2 cellular contexts compared by ENCODE assay signal in genomic region chr10:125148576-125148975, GRCh38.
TF ChIP-seq lines count a peak whose summit lies in the region.

No MANE protein-coding gene starts in this region.

TF ChIP-seq in H1, 55 proteins besides CTCF, POLR2A, EP300 and RAD21:
- TF ChIP-seq SIX5 (IDR thresholded peaks at IDR 0.05; ENCODE audit: low read depth, low read length) (no peak), POLR2AphosphoS5 (IDR thresholded peaks at IDR 0.05; ENCODE audit: low read depth, low read length) (no peak), RNF2 (IDR thresholded peaks at IDR 0.05; ENCODE audit: borderline replicate concordance, low read depth, low read length, missing control alignments, poor library complexity, severe bottlenecking) (no peak), KDM5A (IDR thresholded peaks at IDR 0.05; ENCODE audit: low read length) (no peak), JUN (IDR thresholded peaks at IDR 0.05; ENCODE audit: low read depth, low read length) (no peak), CREB1 (IDR thresholded peaks at IDR 0.05) (no peak), SIN3A (conservative IDR thresholded peaks at IDR 0.05 in 1 of 2, IDR thresholded peaks at IDR 0.05 in 1 of 2; ENCODE audit: low read depth in 1 of 2, low read length in 2 of 2) (no peak), TCF12 (IDR thresholded peaks at IDR 0.05; ENCODE audit: low read depth, low read length) (no peak), BRCA1 (IDR thresholded peaks at IDR 0.05; ENCODE audit: low read depth, low read length) (no peak), GTF2F1 (IDR thresholded peaks at IDR 0.05; ENCODE audit: borderline replicate concordance, low read depth, low read length) (no peak), TBP (IDR thresholded peaks at IDR 0.05; ENCODE audit: low read depth, low read length) (no peak), CBX8 (IDR thresholded peaks at IDR 0.05; ENCODE audit: borderline replicate concordance, low read depth, low read length) (no peak), SP1 (IDR thresholded peaks at IDR 0.05; ENCODE audit: low read depth, low read length) (no peak), TEAD4 (IDR thresholded peaks at IDR 0.05; ENCODE audit: low read depth, low read length) (no peak), TAF1 (IDR thresholded peaks at IDR 0.05; ENCODE audit: low read depth, low read length) (no peak), POU5F1 (IDR thresholded peaks at IDR 0.05; ENCODE audit: low read depth, low read length) (no peak), RXRA (IDR thresholded peaks at IDR 0.05; ENCODE audit: insufficient read depth, low read depth, low read length) (no peak), TAF7 (optimal IDR thresholded peaks at IDR 0.05; ENCODE audit: borderline replicate concordance, low read depth, low read length) (no peak), NANOG (IDR thresholded peaks at IDR 0.05; ENCODE audit: insufficient read depth, low read depth, low read length, poor library complexity, severe bottlenecking) (no peak), KDM1A (IDR thresholded peaks at IDR 0.05; ENCODE audit: borderline replicate concordance, low read length) (no peak)
TF ChIP-seq in H1: peak in this region for 0.

TF ChIP-seq in HepG2, 621 proteins besides CTCF, POLR2A, EP300 and RAD21:
- no peak for TF ChIP-seq HOXD1 (CRISPR knock-in tag; IDR thresholded peaks at IDR 0.05)
- no peak for TF ChIP-seq MTA1 (CRISPR knock-in tag; IDR thresholded peaks at IDR 0.05; ENCODE audit: borderline replicate concordance)
- no peak for TF ChIP-seq ZC3H13 (CRISPR knock-in tag; IDR thresholded peaks at IDR 0.05)
- no peak for TF ChIP-seq CREB1 (IDR thresholded peaks at IDR 0.05)
- TF ChIP-seq CREB1 (CRISPR knock-in tag; IDR thresholded peaks at IDR 0.05) = no peak
- TF ChIP-seq ZNF281 (CRISPR knock-in tag; IDR thresholded peaks at IDR 0.05; ENCODE audit: borderline replicate concordance) = no peak
- no peak for TF ChIP-seq GABPB1 (CRISPR knock-in tag; IDR thresholded peaks at IDR 0.05)
